Comparison of ENCODE assay signal across 9 cellular contexts in the genomic region with DNA sequence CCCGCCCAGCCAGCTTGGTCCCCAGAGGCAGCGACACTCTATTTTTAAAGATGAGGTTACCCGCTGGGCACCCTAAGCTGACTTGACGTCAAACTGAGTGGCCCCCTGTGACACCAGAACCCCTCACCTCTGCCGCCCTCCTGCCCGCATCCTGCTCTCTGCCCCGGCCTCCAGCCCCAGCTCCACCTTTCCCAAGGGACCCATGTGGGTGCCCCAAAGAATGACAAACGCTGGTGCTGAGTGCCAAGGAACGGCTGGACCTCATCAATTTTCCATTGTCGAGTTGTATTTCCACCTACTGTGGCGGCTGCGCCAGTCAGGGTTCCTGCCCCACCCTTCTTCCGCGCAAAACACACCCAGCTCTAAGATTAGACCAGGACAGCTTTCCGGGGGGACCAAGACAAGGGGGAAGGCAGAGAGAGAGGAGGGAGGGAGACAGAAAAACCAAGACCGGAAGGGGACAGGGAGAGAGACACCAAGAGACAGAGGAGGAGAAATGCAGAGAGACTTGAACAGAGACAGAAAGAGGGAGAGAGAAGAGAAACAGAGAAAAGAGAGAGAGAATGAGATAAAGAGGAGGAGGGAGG. TPM values are rescaled to one million over a fixed set of nuclear protein-coding genes. Genes with fewer than 3 reads are reported as not detected.
DNase-seq lines count a peak whose midpoint lies in the region; ATAC-seq and TF ChIP-seq lines count a peak whose summit lies in the region.
"Had no signal": no experiment of that assay in that cellular context is flagged by ENCODE, and none has a peak within 500 bp of the region (broad histone marks: within the 10 kb centered on the region; RNA-seq: fewer than 3 reads in every experiment).

No MANE protein-coding gene starts in this region.

- H3K9ac ChIP-seq in PC-3 (ENCODE audit: low read length), result no peak overlapping the region
- H3K9ac ChIP-seq: KMS-11 had no signal

- H2AFZ ChIP-seq in PC-3 (ENCODE audit: low read length), result no peak overlapping the region

- peak; percentile 31 for ATAC-seq in GM18511 (IDR thresholded peaks at IDR 0.05; ENCODE audit: unreplicated experiment)
- ATAC-seq in PC-3, result no peak
- no peak for ATAC-seq in HG03139 (IDR thresholded peaks at IDR 0.05; ENCODE audit: unreplicated experiment)
- ATAC-seq in HG02973 (IDR thresholded peaks at IDR 0.05; ENCODE audit: unreplicated experiment), result no peak
- ATAC-seq in HG02571 (IDR thresholded peaks at IDR 0.05; ENCODE audit: unreplicated experiment), result no peak

- peak overlapping the region; percentile 77 for H3K4me3 ChIP-seq in PC-3 (ENCODE audit: low read length)
- peak overlapping the region; percentile 85 for H3K4me3 ChIP-seq in effector memory CD4-positive, alpha-beta T cell (ENCODE audit: insufficient read depth, low read depth, low read length, poor library complexity, severe bottlenecking)

- no peaks in the 10 kb centered on the region for H3K27me3 ChIP-seq in PC-3 (ENCODE audit: low read length)
- H3K27me3 ChIP-seq in effector memory CD4-positive, alpha-beta T cell (replicated peaks; ENCODE audit: control insufficient read depth, insufficient read depth, low read length, poor library complexity, severe bottlenecking), result no peaks in the 10 kb centered on the region

- H3K9me2 ChIP-seq in PC-3 (replicated peaks; ENCODE audit: low read length), result no peaks in the 10 kb centered on the region

- H3K27ac Mint-ChIP-seq in osteocyte (ENCODE audit: unreplicated experiment), result peak overlapping the region; percentile 82

- no peaks in the 10 kb centered on the region for H3K9me3 ChIP-seq in PC-3 (ENCODE audit: low read length)
- H3K9me3 ChIP-seq in effector memory CD4-positive, alpha-beta T cell (ENCODE audit: control insufficient read depth, low read length), result no peaks in the 10 kb centered on the region

- no peaks in the 10 kb centered on the region for H3F3A ChIP-seq in PC-3 (ENCODE audit: low read length, unreplicated experiment)

- H3K4me1 ChIP-seq in PC-3 (ENCODE audit: insufficient read depth, low read length), result peaks cover 4% of the 10 kb centered on the region; the same call in 1 of the 2 replicates
- H3K4me1 ChIP-seq in effector memory CD4-positive, alpha-beta T cell (ENCODE audit: control insufficient read depth, insufficient read depth, low read length, poor library complexity, severe bottlenecking), result peaks cover 30% of the 10 kb centered on the region

- no peaks in the 10 kb centered on the region for H3K9me3 Mint-ChIP-seq in osteocyte (ENCODE audit: unreplicated experiment)

- CTCF ChIA-PET in PC-3 (lab: Charles Lee), result no interaction called here

- H3K4me3 Mint-ChIP-seq in osteocyte (ENCODE audit: unreplicated experiment), result peak overlapping the region; percentile 88

- DNase-seq in PC-3 (no peak), osteocyte (ENCODE audit: extremely low spot score, unreplicated experiment) (no peak), HCEC 1CT (no peak)
- peak in 1 of 3 donors; percentile 11 for DNase-seq in effector memory CD4-positive, alpha-beta T cell

- H3K79me2 ChIP-seq in PC-3 (ENCODE audit: low read length), result peaks cover 41% of the 10 kb centered on the region

- BruUV-seq in PC-3 (replicated peaks; lab: Mats Ljungman, UMichigan), result no TSS peak

- POLR2A ChIA-PET in PC-3 (lab: Charles Lee; ENCODE audit: unreplicated experiment), result no interaction called here

- intact Hi-C loops in PC-3 (cut with micrococcal nuclease), result no loop called here

- no peak overlapping the region for H3K27ac ChIP-seq in PC-3 (ENCODE audit: low read length)
- peak overlapping the region; percentile 66 for H3K27ac ChIP-seq in effector memory CD4-positive, alpha-beta T cell (ENCODE audit: insufficient read depth, low read length, poor library complexity, severe bottlenecking)
- H3K27ac ChIP-seq: KMS-11 had no signal

- peak overlapping the region; percentile 83 for H3K4me2 ChIP-seq in PC-3 (ENCODE audit: low read length)

- no peaks in the 10 kb centered on the region for H3K27me3 Mint-ChIP-seq in osteocyte (ENCODE audit: unreplicated experiment)

- H4K20me1 ChIP-seq in PC-3 (ENCODE audit: low read length), result no peaks in the 10 kb centered on the region

- no peak for TF ChIP-seq CTCF in PC-3 (conservative IDR thresholded peaks at IDR 0.05; ENCODE audit: low read depth, low read length)
- TF ChIP-seq CTCF in osteocyte (IDR thresholded peaks at IDR 0.05), result no peak

- H3K36me3 Mint-ChIP-seq in osteocyte (ENCODE audit: unreplicated experiment), result peaks cover 2% of the 10 kb centered on the region

- peaks cover 21% of the 10 kb centered on the region for H3K4me1 Mint-ChIP-seq in osteocyte (ENCODE audit: unreplicated experiment)

- no peaks in the 10 kb centered on the region for H3K36me3 ChIP-seq in PC-3 (ENCODE audit: low read depth, low read length)
- H3K36me3 ChIP-seq in effector memory CD4-positive, alpha-beta T cell (ENCODE audit: control insufficient read depth, insufficient read depth, low read length), result no peaks in the 10 kb centered on the region

RNA-seq across cellular contexts. Expression of gene PRKX, which starts 2.0 kb away (rescaled TPM):
- total RNA-seq in PC-3 (2014; rRNA removed), result 12.2 and 22.2 TPM in 2 replicates
- total RNA-seq in osteocyte, result 32.2 and 37.2 TPM in 2 replicates
